9 cellular contexts compared by ENCODE assay signal in the genomic region with DNA sequence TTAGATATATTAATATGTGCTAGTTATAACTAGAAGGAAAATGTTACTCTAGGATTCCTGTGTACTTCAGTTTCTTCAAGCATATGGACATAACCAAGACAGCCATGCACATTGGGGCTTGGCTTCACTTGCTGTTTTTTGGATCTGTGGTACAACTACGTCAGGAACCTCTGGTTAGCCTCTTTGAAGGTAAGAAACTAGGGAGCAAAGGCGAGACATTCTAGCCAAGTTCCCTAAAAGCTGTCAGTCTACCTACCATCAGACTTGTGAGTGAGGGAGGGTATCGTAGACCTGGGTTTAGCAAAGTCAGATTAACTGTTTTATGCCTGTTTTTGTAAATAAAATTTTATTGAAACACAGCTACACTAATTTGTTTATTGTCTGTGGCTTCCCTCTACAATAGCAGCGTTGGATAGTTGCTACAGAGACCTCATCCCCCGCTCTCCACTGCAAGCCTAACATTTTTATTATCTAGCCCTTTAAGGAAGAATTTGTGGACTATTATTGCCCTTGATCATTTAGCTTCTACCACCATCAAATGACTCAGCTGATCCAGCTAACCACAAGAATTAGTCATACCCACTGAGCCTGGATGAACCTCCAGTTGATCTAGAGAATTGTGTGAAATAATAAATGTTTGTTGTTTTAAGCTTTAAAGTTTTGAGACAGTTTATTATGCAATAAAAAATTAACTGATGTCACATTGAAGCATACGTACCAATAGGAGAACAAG. TPM values are rescaled to one million over a fixed set of nuclear protein-coding genes. Genes with fewer than 3 reads are reported as not detected.
DNase-seq lines count a peak whose midpoint lies in the region; ATAC-seq and TF ChIP-seq lines count a peak whose summit lies in the region.
"Had no signal": no experiment of that assay in that cellular context is flagged by ENCODE, and none has a peak within 500 bp of the region (broad histone marks: within the 10 kb centered on the region; RNA-seq: fewer than 3 reads in every experiment).

No MANE protein-coding gene starts in this region.

- H3K4me1 ChIP-seq in hepatocyte (ENCODE audit: insufficient read depth): no peaks in the 10 kb centered on the region

- H3K4me3 ChIP-seq in hepatocyte: no peak overlapping the region

- no peaks in the 10 kb centered on the region for H3K9me3 ChIP-seq in hepatocyte (ENCODE audit: low read depth)

- DNase-seq in AG20443 (ENCODE audit: low spot score) (peak; percentile 86), T1000 (lab: John Stamatoyannopoulos, UW) (peak; percentile 40), hepatocyte (ENCODE audit: low spot score) (peak; percentile 5), NCI-H2081 treated with DMSO at 0.1 percent for 48 hours (lab: John Stamatoyannopoulos, UW) (no peak), NCI-H345 (lab: John Stamatoyannopoulos, UW) (no peak), posterior vena cava (ENCODE audit: low spot score) (no peak)
- DNase-seq: cortex of kidney had no signal

- TF ChIP-seq CTCF in hepatocyte (IDR thresholded peaks at IDR 0.05; ENCODE audit: poor library complexity): no peak

- no peaks in the 10 kb centered on the region for H4K20me1 ChIP-seq in hepatocyte (ENCODE audit: insufficient read depth, poor library complexity, severe bottlenecking)

- 80% methylated on average over 6 of the region's 6 CpGs for WGBS in hepatocyte (ENCODE audit: low lambda C conversion rate, missing lambda C conversion rate)

- intact Hi-C loops in posterior vena cava (cut with DNase I): no loop called here

- ATAC-seq in HG02610 (IDR thresholded peaks at IDR 0.05; ENCODE audit: unreplicated experiment) (peak; percentile 54), HG03097 (IDR thresholded peaks at IDR 0.05; ENCODE audit: low FRiP score, unreplicated experiment) (no peak)

- H3K36me3 ChIP-seq in hepatocyte (replicated peaks; ENCODE audit: insufficient read depth, low read depth): no peaks in the 10 kb centered on the region

- no peaks in the 10 kb centered on the region for H3K27me3 ChIP-seq in hepatocyte

- H2AFZ ChIP-seq in hepatocyte: no peak overlapping the region

- H3K9me2 ChIP-seq in hepatocyte (replicated peaks; ENCODE audit: insufficient read depth): no peaks in the 10 kb centered on the region

- H3K27ac ChIP-seq in hepatocyte: no peak overlapping the region

- H3K79me2 ChIP-seq in hepatocyte: no peaks in the 10 kb centered on the region

- no peak overlapping the region for H3K4me2 ChIP-seq in hepatocyte

RNA-seq across cellular contexts. Expression of a gene that starts 58.0 kb away (rescaled TPM):
- total RNA-seq in hepatocyte (34.1 and 37.5 TPM in 2 replicates), posterior vena cava (10 to 100 TPM; 37.4 to 41.0 TPM)
- polyA plus RNA-seq in hepatocyte: 22.6 and 27.2 TPM in 2 replicates

Comparison
In these comparisons a context has a peak if more than half of its experiments do, and no peak if none do; other contexts are left out.
1. DNase-seq: peak in AG20443 (single experiment), T1000 (single experiment) and hepatocyte (single experiment); none in NCI-H2081 treated with DMSO at 0.1 percent for 48 hours (single experiment), NCI-H345 (single experiment) and posterior vena cava (single experiment).